In genomic region chr10:117688358-117688757, GRCh38 we compare ENCODE assay signal across 28 cellular contexts.
"Had no signal": no experiment of that assay in that cellular context is flagged by ENCODE, and none has a peak within 500 bp of the region (broad histone marks: within the 10 kb centered on the region; RNA-seq: fewer than 3 reads in every experiment).

No MANE protein-coding gene starts in this region.

- DNase-seq: naive thymus-derived CD8-positive, alpha-beta T cell; nephron progenitor cell; occipital lobe; ovary; posterior cingulate gyrus; psoas muscle; right cardiac atrium; right lobe of liver; sigmoid colon; small intestine; stimulated activated CD4-positive, alpha-beta T cell treated with anti-CD3 and anti-CD28 coated beads, Interleukin-15, amount 100 ng/mL, for 24 hours; stimulated activated CD4-positive, alpha-beta T cell treated with anti-CD3 and anti-CD28 coated beads, Interleukin-2, amount 100 ng/mL, for 24 hours; stimulated activated CD4-positive, alpha-beta T cell treated with anti-CD3 and anti-CD28 coated beads, Interleukin-2, amount 100 ng/mL, for 48 hours; stimulated activated CD4-positive, alpha-beta T cell treated with anti-CD3 and anti-CD28 coated beads, Interleukin-4, amount 100 ng/mL, for 24 hours; stimulated activated naive B cell treated with anti-CD40 and anti-IgM and Interleukin-4, amounts not matched to agents 10 μg/mL and 1 μg/mL and 100 μg/mL, for 72 hours; stimulated activated naive CD4-positive, alpha-beta T cell treated with Interleukin-2 at 50 U/mL for 16 hours; stomach; tibial artery; transverse colon; upper lobe of right lung; uterus had no signal

- H3K4me1 ChIP-seq: parathyroid adenoma, psoas muscle, right lobe of liver, sigmoid colon, transverse colon, upper lobe of right lung, uterus had no signal

- H3K27ac ChIP-seq: ovary, parathyroid adenoma, psoas muscle, right lobe of liver, sigmoid colon, stomach, tibial artery, transverse colon, upper lobe of right lung, uterus had no signal

- H3K27me3 ChIP-seq: ovary, right lobe of liver, transverse colon, uterus had no signal

- ATAC-seq: naive thymus-derived CD8-positive, alpha-beta T cell; natural killer cell treated with Interleukin-12 subunit alpha and Interleukin-12 subunit beta and Interleukin-15 and Interleukin-18, amount 100 ng/mL, for 72 hours; psoas muscle; right cardiac atrium; right lobe of liver; stimulated activated effector memory CD8-positive, alpha-beta T cell treated with anti-CD3 and anti-CD28 coated beads, Interleukin-12 subunit alpha, Interleukin-12 subunit beta, amount 100 ng/mL, for 72 hours; stimulated activated naive B cell treated with anti-CD40 and anti-IgM and Interleukin-4, amounts not matched to agents 10 μg/mL and 1 μg/mL and 100 μg/mL, for 72 hours; upper lobe of right lung had no signal

- H3K27ac Mint-ChIP-seq: naive thymus-derived CD8-positive, alpha-beta T cell; natural killer cell treated with Interleukin-12 subunit alpha and Interleukin-12 subunit beta and Interleukin-15 and Interleukin-18, amount 100 ng/mL, for 72 hours; nephron progenitor cell; progenitor cell of endocrine pancreas; stimulated activated effector memory CD8-positive, alpha-beta T cell treated with anti-CD3 and anti-CD28 coated beads, Interleukin-12 subunit alpha, Interleukin-12 subunit beta, amount 100 ng/mL, for 72 hours; stimulated activated naive B cell treated with anti-CD40 and anti-IgM and Interleukin-4, amounts not matched to agents 10 μg/mL and 1 μg/mL and 100 μg/mL, for 72 hours; stimulated activated naive CD8-positive, alpha-beta T cell treated with anti-CD3 and anti-CD28 coated beads, Interleukin-15, Interleukin-2, amounts not matched to agents 100 ng/mL and 50 ng/mL, for 24 hours; type B pancreatic cell had no signal

- H3K36me3 Mint-ChIP-seq: naive thymus-derived CD8-positive, alpha-beta T cell; natural killer cell treated with Interleukin-12 subunit alpha and Interleukin-12 subunit beta and Interleukin-15 and Interleukin-18, amount 100 ng/mL, for 72 hours; stimulated activated effector memory CD8-positive, alpha-beta T cell treated with anti-CD3 and anti-CD28 coated beads, Interleukin-12 subunit alpha, Interleukin-12 subunit beta, amount 100 ng/mL, for 72 hours; stimulated activated naive B cell treated with anti-CD40 and anti-IgM and Interleukin-4, amounts not matched to agents 10 μg/mL and 1 μg/mL and 100 μg/mL, for 72 hours; type B pancreatic cell had no signal

- H3K36me3 ChIP-seq: ovary, right lobe of liver, sigmoid colon, stomach, tibial artery, transverse colon, upper lobe of right lung, uterus had no signal

- H3K9ac ChIP-seq: parathyroid adenoma had no signal

- H3K9me3 Mint-ChIP-seq: natural killer cell treated with Interleukin-12 subunit alpha and Interleukin-12 subunit beta and Interleukin-15 and Interleukin-18, amount 100 ng/mL, for 72 hours; nephron progenitor cell; neural crest cell; stimulated activated effector memory CD8-positive, alpha-beta T cell treated with anti-CD3 and anti-CD28 coated beads, Interleukin-12 subunit alpha, Interleukin-12 subunit beta, amount 100 ng/mL, for 72 hours; stimulated activated naive B cell treated with anti-CD40 and anti-IgM and Interleukin-4, amounts not matched to agents 10 μg/mL and 1 μg/mL and 100 μg/mL, for 72 hours; stimulated activated naive CD8-positive, alpha-beta T cell treated with anti-CD3 and anti-CD28 coated beads, Interleukin-15, Interleukin-2, amounts not matched to agents 100 ng/mL and 50 ng/mL, for 24 hours had no signal

- H3K4me3 ChIP-seq: ovary, psoas muscle, right lobe of liver, sigmoid colon, stomach, tibial artery, transverse colon, upper lobe of right lung, uterus had no signal

- H3K79me2 ChIP-seq: parathyroid adenoma had no signal

- H2AFZ ChIP-seq: parathyroid adenoma had no signal

- H3K4me1 Mint-ChIP-seq: stimulated activated effector memory CD8-positive, alpha-beta T cell treated with anti-CD3 and anti-CD28 coated beads, Interleukin-12 subunit alpha, Interleukin-12 subunit beta, amount 100 ng/mL, for 72 hours; stimulated activated naive B cell treated with anti-CD40 and anti-IgM and Interleukin-4, amounts not matched to agents 10 μg/mL and 1 μg/mL and 100 μg/mL, for 72 hours had no signal

- H3K4me3 Mint-ChIP-seq: naive thymus-derived CD8-positive, alpha-beta T cell; natural killer cell treated with Interleukin-12 subunit alpha and Interleukin-12 subunit beta and Interleukin-15 and Interleukin-18, amount 100 ng/mL, for 72 hours; nephron progenitor cell; neural crest cell; stimulated activated effector memory CD8-positive, alpha-beta T cell treated with anti-CD3 and anti-CD28 coated beads, Interleukin-12 subunit alpha, Interleukin-12 subunit beta, amount 100 ng/mL, for 72 hours; stimulated activated naive B cell treated with anti-CD40 and anti-IgM and Interleukin-4, amounts not matched to agents 10 μg/mL and 1 μg/mL and 100 μg/mL, for 72 hours; stimulated activated naive CD8-positive, alpha-beta T cell treated with anti-CD3 and anti-CD28 coated beads, Interleukin-15, Interleukin-2, amounts not matched to agents 100 ng/mL and 50 ng/mL, for 24 hours; type B pancreatic cell had no signal

- H3K9me3 ChIP-seq: ovary, psoas muscle, right lobe of liver, sigmoid colon, stomach, tibial artery, transverse colon, upper lobe of right lung, uterus had no signal

- FAIRE-seq: small intestine had no signal
